In genomic region chr7:35854311-35854710, GRCh38 we compare ENCODE assay signal across 21 cellular contexts.
"Had no signal": no experiment of that assay in that cellular context is flagged by ENCODE, and none has a peak within 500 bp of the region (broad histone marks: within the 10 kb centered on the region; RNA-seq: fewer than 3 reads in every experiment).

No MANE protein-coding gene starts in this region.

- H3K4me3 Mint-ChIP-seq: activated B cell treated with CpG ODN at 0.5 μM for 24 hours; activated CD4-positive, alpha-beta memory T cell treated with anti-CD3 and anti-CD28 coated beads for 36 hours; activated CD4-positive, alpha-beta T cell treated with anti-CD3 and anti-CD28 coated beads, Interleukin-2, amount 10 ng/mL, durations not matched to agents 24 days and 14 days; activated naive CD4-positive, alpha-beta T cell treated with anti-CD3 and anti-CD28 coated beads for 36 hours; activated naive CD8-positive, alpha-beta T cell; activated T-cell treated with anti-CD3 and anti-CD28 coated beads, Interleukin-2, amount 50 U/mL, for 4 hours; T-helper 17 cell had no signal

- H3K27ac Mint-ChIP-seq: activated B cell treated with CpG ODN at 0.5 μM for 24 hours; activated CD4-positive, alpha-beta memory T cell treated with anti-CD3 and anti-CD28 coated beads for 36 hours; activated CD4-positive, alpha-beta T cell treated with anti-CD3 and anti-CD28 coated beads, Interleukin-2, amount 10 ng/mL, durations not matched to agents 24 days and 14 days; activated naive CD4-positive, alpha-beta T cell treated with anti-CD3 and anti-CD28 coated beads for 36 hours; activated naive CD8-positive, alpha-beta T cell; T-helper 17 cell had no signal

- ATAC-seq: activated T-cell treated with anti-CD3 and anti-CD28 coated beads, Interleukin-2, amount 50 U/mL, for 4 hours; T-helper 17 cell had no signal

- H3K27me3 Mint-ChIP-seq: activated B cell treated with CpG ODN at 0.5 μM for 24 hours; activated CD4-positive, alpha-beta memory T cell treated with anti-CD3 and anti-CD28 coated beads for 36 hours; activated CD4-positive, alpha-beta T cell treated with anti-CD3 and anti-CD28 coated beads, Interleukin-2, amount 10 ng/mL, durations not matched to agents 24 days and 14 days; activated naive CD8-positive, alpha-beta T cell; T-helper 17 cell had no signal

- DNase-seq: activated B cell treated with CpG ODN at 0.5 μM for 24 hours; activated CD4-positive, alpha-beta memory T cell treated with anti-CD3 and anti-CD28 coated beads for 36 hours; activated CD4-positive, alpha-beta T cell treated with anti-CD3 and anti-CD28 coated beads for 1 hour; activated CD4-positive, alpha-beta T cell treated with anti-CD3 and anti-CD28 coated beads, Interleukin-2, amount 10 ng/mL, durations not matched to agents 24 days and 14 days; activated CD8-positive, alpha-beta memory T cell treated with anti-CD3 and anti-CD28 coated beads for 24 hours; activated effector memory CD4-positive, alpha-beta T cell treated with anti-CD3 and anti-CD28 coated beads, Interleukin-2, amount 50 U/mL, for 16 hours; activated naive CD4-positive, alpha-beta T cell treated with anti-CD3 and anti-CD28 coated beads for 36 hours; activated T-cell treated with anti-CD3 and anti-CD28 coated beads, Interleukin-2, amount 50 U/mL, for 4 hours; IMR-90; KBM-7; NCI-H1048; NCI-H146; NCI-H187 treated with DMSO at 0.1 percent for 48 hours; NCI-H345; NCI-H510A; NCI-H526 treated with DMSO at 0.1 percent for 48 hours; NCI-H82; SIG-M5; T-helper 17 cell; T1000 had no signal

- H3K9me3 Mint-ChIP-seq: activated CD4-positive, alpha-beta memory T cell treated with anti-CD3 and anti-CD28 coated beads for 36 hours; activated CD4-positive, alpha-beta T cell treated with anti-CD3 and anti-CD28 coated beads, Interleukin-2, amount 10 ng/mL, durations not matched to agents 24 days and 14 days; activated naive CD4-positive, alpha-beta T cell treated with anti-CD3 and anti-CD28 coated beads for 36 hours; activated T-cell treated with anti-CD3 and anti-CD28 coated beads, Interleukin-2, amount 50 U/mL, for 4 hours had no signal
